Comparison of ENCODE assay signal across 1 cellular context in genomic region chr15:75693501-75694240, GRCh38.
TF ChIP-seq lines count a peak whose summit lies in the region.

No MANE protein-coding gene starts in this region.

TF ChIP-seq in GM12878, 131 proteins besides CTCF, POLR2A, EP300 and RAD21:
- TF ChIP-seq MEF2B (IDR thresholded peaks at IDR 0.05; ENCODE audit: partially characterized antibody, poor library complexity, severe bottlenecking): no peak
- no peak for TF ChIP-seq ZBTB40 (IDR thresholded peaks at IDR 0.05; ENCODE audit: borderline replicate concordance)
- no peak for TF ChIP-seq BCL11A (IDR thresholded peaks at IDR 0.05; ENCODE audit: low read depth, low read length)
- TF ChIP-seq RUNX3 (IDR thresholded peaks at IDR 0.05; ENCODE audit: low read length): no peak
